Comparison of ENCODE assay signal across 6 cellular contexts in genomic region chr5:104429911-104430310, GRCh38.
"Had no signal": no experiment of that assay in that cellular context is flagged by ENCODE, and none has a peak within 500 bp of the region (broad histone marks: within the 10 kb centered on the region; RNA-seq: fewer than 3 reads in every experiment).

No MANE protein-coding gene starts in this region.

- H3K27ac ChIP-seq: HL-60 had no signal

- FAIRE-seq: HepG2, HTR-8/SVneo, K562 had no signal

- ATAC-seq: HepG2, K562 had no signal

- DNase-seq: IMR-90, KBM-7 had no signal

- H3K4me3 ChIP-seq: K562 had no signal
